ENCODE assay signal across 1 cellular context in genomic region chr1:70205437-70206118, GRCh38.
TF ChIP-seq lines count a peak whose summit lies in the region.

Gene LRRC40 (minus strand): TSS chr1:70205579. CDS start chr1:70205540, 39 bp downstream.

TF ChIP-seq in HEK293, 187 proteins besides CTCF, POLR2A, EP300 and RAD21 (continued from another document and continues in another):
- TF ChIP-seq ZNF114 (tag by site-specific recombination; IDR thresholded peaks at IDR 0.05) (no peak), ZNF324 (tag by site-specific recombination; IDR thresholded peaks at IDR 0.05) (peak; percentile 82), MEIS1 (CRISPR knock-in tag; IDR thresholded peaks at IDR 0.05; ENCODE audit: borderline replicate concordance) (no peak), ZBTB8A (tag by site-specific recombination; IDR thresholded peaks at IDR 0.05) (peak; percentile 75), ZNF629 (tag by site-specific recombination; IDR thresholded peaks at IDR 0.05) (peak; percentile 84), ZNF830 (tag by site-specific recombination; IDR thresholded peaks at IDR 0.05; ENCODE audit: low read depth) (no peak), KLF1 (tag by site-specific recombination; IDR thresholded peaks at IDR 0.05) (peak; percentile 64; the same call in 1 of the 2 replicates), ZNF223 (tag by site-specific recombination; IDR thresholded peaks at IDR 0.05) (0 out of 2 replicates have a peak, but pooled peaks have one; percentile 12), ZXDB (tag by site-specific recombination; IDR thresholded peaks at IDR 0.05) (peak; percentile 90), ZFP41 (tag by site-specific recombination; IDR thresholded peaks at IDR 0.05; ENCODE audit: borderline replicate concordance) (no peak), ZFP3 (tag by site-specific recombination; IDR thresholded peaks at IDR 0.05; ENCODE audit: low read depth) (no peak), ZBTB20 (tag by site-specific recombination; IDR thresholded peaks at IDR 0.05) (peak; percentile 14; the same call in 1 of the 2 replicates), ZNF530 (tag by site-specific recombination; IDR thresholded peaks at IDR 0.05; ENCODE audit: low read depth) (no peak), ZNF146 (tag by site-specific recombination; IDR thresholded peaks at IDR 0.05) (0 out of 2 replicates have a peak, but pooled peaks have one; percentile 18), IKZF3 (tag by site-specific recombination; IDR thresholded peaks at IDR 0.05) (peak; percentile 21; the same call in 1 of the 2 replicates), ZNF596 (tag by site-specific recombination; IDR thresholded peaks at IDR 0.05) (no peak), ZNF350 (tag by site-specific recombination; IDR thresholded peaks at IDR 0.05) (no peak), ZNF202 (tag by site-specific recombination; IDR thresholded peaks at IDR 0.05; ENCODE audit: borderline replicate concordance) (no peak), ZNF626 (tag by site-specific recombination; IDR thresholded peaks at IDR 0.05) (no peak), ZNF473 (tag by site-specific recombination; IDR thresholded peaks at IDR 0.05) (no peak), ZBTB10 (tag by site-specific recombination; IDR thresholded peaks at IDR 0.05) (no peak), ZNF792 (tag by site-specific recombination; IDR thresholded peaks at IDR 0.05) (no peak), ZNF311 (tag by site-specific recombination; IDR thresholded peaks at IDR 0.05; ENCODE audit: borderline replicate concordance) (no peak), ZNF174 (tag by site-specific recombination; IDR thresholded peaks at IDR 0.05) (no peak), TSHZ1 (tag by site-specific recombination; IDR thresholded peaks at IDR 0.05; ENCODE audit: borderline replicate concordance) (no peak), SETDB1 (IDR thresholded peaks at IDR 0.05; ENCODE audit: insufficient read length, low read length) (no peak), ZNF449 (tag by site-specific recombination; IDR thresholded peaks at IDR 0.05) (peak; percentile 60; the same call in 1 of the 2 replicates), ZNF248 (tag by site-specific recombination; IDR thresholded peaks at IDR 0.05) (no peak), GLI2 (tag by site-specific recombination; IDR thresholded peaks at IDR 0.05; ENCODE audit: borderline replicate concordance, low read depth) (no peak; the same call in 1 of the 2 replicates), ZNF19 (tag by site-specific recombination; IDR thresholded peaks at IDR 0.05; ENCODE audit: low read depth) (no peak), ZNF843 (tag by site-specific recombination; IDR thresholded peaks at IDR 0.05) (peak; percentile 43; the same call in 1 of the 2 replicates), ZNF274 (IDR thresholded peaks at IDR 0.05; ENCODE audit: low read length) (no peak), ZNF274 (tag by site-specific recombination; IDR thresholded peaks at IDR 0.05; ENCODE audit: borderline replicate concordance) (no peak), SP2 (tag by site-specific recombination; IDR thresholded peaks at IDR 0.05) (peak; percentile 40), ZNF747 (tag by site-specific recombination; IDR thresholded peaks at IDR 0.05) (no peak), ZIC2 (tag by site-specific recombination; IDR thresholded peaks at IDR 0.05) (0 out of 2 replicates have a peak, but pooled peaks have one; percentile 7), ZBTB1 (tag by site-specific recombination; IDR thresholded peaks at IDR 0.05) (no peak), GLIS1 (tag by site-specific recombination; IDR thresholded peaks at IDR 0.05) (no peak; the same call in 1 of the 2 replicates), ZNF768 (tag by site-specific recombination; IDR thresholded peaks at IDR 0.05) (no peak), ZNF157 (tag by site-specific recombination; IDR thresholded peaks at IDR 0.05) (no peak), REPIN1 (tag by site-specific recombination; IDR thresholded peaks at IDR 0.05; ENCODE audit: low read depth) (peak; percentile 24; the same call in 1 of the 2 replicates), MYNN (tag by site-specific recombination; IDR thresholded peaks at IDR 0.05; ENCODE audit: borderline replicate concordance) (no peak), TRIM28 (IDR thresholded peaks at IDR 0.05; ENCODE audit: borderline replicate concordance, low read length) (peak; percentile 80; the same call in 1 of the 2 replicates), ZFP69B (tag by site-specific recombination; IDR thresholded peaks at IDR 0.05) (0 out of 2 replicates have a peak, but pooled peaks have one; percentile 37), ZNF549 (tag by site-specific recombination; IDR thresholded peaks at IDR 0.05) (no peak), ZNF366 (tag by site-specific recombination; conservative IDR thresholded peaks at IDR 0.05) (no peak; the same call in 1 of the 2 replicates)
- TF ChIP-seq, protein P1, sequence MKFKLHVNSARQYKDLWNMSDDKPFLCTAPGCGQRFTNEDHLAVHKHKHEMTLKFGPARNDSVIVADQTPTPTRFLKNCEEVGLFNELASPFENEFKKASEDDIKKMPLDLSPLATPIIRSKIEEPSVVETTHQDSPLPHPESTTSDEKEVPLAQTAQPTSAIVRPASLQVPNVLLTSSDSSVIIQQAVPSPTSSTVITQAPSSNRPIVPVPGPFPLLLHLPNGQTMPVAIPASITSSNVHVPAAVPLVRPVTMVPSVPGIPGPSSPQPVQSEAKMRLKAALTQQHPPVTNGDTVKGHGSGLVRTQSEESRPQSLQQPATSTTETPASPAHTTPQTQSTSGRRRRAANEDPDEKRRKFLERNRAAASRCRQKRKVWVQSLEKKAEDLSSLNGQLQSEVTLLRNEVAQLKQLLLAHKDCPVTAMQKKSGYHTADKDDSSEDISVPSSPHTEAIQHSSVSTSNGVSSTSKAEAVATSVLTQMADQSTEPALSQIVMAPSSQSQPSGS (tag by site-specific recombination; IDR thresholded peaks at IDR 0.05; ENCODE audit: low read depth): no peak
- TF ChIP-seq, protein P2, sequence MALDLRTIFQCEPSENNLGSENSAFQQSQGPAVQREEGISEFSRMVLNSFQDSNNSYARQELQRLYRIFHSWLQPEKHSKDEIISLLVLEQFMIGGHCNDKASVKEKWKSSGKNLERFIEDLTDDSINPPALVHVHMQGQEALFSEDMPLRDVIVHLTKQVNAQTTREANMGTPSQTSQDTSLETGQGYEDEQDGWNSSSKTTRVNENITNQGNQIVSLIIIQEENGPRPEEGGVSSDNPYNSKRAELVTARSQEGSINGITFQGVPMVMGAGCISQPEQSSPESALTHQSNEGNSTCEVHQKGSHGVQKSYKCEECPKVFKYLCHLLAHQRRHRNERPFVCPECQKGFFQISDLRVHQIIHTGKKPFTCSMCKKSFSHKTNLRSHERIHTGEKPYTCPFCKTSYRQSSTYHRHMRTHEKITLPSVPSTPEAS (tag by site-specific recombination; IDR thresholded peaks at IDR 0.05): no peak; the same call in 1 of the 2 replicates
- TF ChIP-seq, protein P3, sequence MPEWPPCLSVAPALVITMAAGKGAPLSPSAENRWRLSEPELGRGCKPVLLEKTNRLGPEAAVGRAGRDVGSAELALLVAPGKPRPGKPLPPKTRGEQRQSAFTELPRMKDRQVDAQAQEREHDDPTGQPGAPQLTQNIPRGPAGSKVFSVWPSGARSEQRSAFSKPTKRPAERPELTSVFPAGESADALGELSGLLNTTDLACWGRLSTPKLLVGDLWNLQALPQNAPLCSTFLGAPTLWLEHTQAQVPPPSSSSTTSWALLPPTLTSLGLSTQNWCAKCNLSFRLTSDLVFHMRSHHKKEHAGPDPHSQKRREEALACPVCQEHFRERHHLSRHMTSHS (tag by site-specific recombination; IDR thresholded peaks at IDR 0.05): no peak
- TF ChIP-seq, protein P4, sequence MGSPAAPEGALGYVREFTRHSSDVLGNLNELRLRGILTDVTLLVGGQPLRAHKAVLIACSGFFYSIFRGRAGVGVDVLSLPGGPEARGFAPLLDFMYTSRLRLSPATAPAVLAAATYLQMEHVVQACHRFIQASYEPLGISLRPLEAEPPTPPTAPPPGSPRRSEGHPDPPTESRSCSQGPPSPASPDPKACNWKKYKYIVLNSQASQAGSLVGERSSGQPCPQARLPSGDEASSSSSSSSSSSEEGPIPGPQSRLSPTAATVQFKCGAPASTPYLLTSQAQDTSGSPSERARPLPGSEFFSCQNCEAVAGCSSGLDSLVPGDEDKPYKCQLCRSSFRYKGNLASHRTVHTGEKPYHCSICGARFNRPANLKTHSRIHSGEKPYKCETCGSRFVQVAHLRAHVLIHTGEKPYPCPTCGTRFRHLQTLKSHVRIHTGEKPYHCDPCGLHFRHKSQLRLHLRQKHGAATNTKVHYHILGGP (tag by site-specific recombination; IDR thresholded peaks at IDR 0.05): no peak
- TF ChIP-seq, protein P5, sequence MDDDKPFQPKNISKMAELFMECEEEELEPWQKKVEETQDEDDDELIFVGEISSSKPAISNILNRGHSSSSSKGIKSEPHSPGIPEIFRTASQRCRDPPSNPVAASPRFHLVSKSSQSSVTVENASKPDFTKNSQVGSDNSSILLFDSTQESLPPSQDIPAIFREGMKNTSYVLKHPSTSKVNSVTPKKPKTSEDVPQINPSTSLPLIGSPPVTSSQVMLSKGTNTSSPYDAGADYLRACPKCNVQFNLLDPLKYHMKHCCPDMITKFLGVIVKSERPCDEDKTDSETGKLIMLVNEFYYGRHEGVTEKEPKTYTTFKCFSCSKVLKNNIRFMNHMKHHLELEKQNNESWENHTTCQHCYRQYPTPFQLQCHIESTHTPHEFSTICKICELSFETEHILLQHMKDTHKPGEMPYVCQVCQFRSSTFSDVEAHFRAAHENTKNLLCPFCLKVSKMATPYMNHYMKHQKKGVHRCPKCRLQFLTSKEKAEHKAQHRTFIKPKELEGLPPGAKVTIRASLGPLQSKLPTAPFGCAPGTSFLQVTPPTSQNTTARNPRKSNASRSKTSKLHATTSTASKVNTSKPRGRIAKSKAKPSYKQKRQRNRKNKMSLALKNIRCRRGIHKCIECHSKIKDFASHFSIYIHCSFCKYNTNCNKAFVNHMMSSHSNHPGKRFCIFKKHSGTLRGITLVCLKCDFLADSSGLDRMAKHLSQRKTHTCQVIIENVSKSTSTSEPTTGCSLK (tag by site-specific recombination; IDR thresholded peaks at IDR 0.05): no peak
- TF ChIP-seq, protein P6, sequence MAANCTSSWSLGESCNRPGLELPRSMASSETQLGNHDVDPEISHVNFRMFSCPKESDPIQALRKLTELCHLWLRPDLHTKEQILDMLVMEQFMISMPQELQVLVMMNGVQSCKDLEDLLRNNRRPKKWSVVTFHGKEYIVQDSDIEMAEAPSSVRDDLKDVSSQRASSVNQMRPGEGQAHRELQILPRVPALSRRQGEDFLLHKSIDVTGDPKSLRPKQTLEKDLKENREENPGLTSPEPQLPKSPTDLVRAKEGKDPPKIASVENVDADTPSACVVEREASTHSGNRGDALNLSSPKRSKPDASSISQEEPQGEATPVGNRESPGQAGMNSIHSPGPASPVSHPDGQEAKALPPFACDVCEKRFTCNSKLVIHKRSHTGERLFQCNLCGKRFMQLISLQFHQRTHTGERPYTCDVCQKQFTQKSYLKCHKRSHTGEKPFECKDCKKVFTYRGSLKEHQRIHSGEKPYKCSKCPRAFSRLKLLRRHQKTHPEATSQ (tag by site-specific recombination; IDR thresholded peaks at IDR 0.05): no peak
